11 cellular contexts compared by ENCODE assay signal in the genomic region with DNA sequence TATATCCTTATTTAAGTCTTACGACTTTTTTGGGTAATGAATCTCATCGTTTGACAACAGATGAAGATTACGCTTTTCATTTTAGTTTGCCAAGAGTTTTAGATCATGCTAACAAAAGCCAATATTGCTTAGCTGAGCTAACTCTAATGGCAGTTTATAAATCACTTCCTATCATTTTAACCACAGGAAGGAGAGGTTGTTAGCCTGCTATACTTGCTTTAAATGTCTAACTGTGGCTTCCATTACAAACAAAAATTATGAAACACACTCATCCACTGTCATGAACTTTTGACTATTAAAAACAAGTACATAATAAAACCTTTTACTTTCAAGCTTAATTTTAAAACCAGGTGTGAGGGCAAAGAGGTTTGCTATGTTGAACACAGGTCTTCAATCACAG. TPM values are rescaled to one million over a fixed set of nuclear protein-coding genes. Genes with fewer than 3 reads are reported as not detected.
DNase-seq lines count a peak whose midpoint lies in the region; ATAC-seq and TF ChIP-seq lines count a peak whose summit lies in the region.
"Had no signal": no experiment of that assay in that cellular context is flagged by ENCODE, and none has a peak within 500 bp of the region (broad histone marks: within the 10 kb centered on the region; RNA-seq: fewer than 3 reads in every experiment).

No MANE protein-coding gene starts in this region.

- H3K4me3 ChIP-seq in BLaER1 (no peak overlapping the region), hepatocyte (no peak overlapping the region)
- H3K4me3 ChIP-seq: ascending aorta had no signal

- no peak overlapping the region for H2AFZ ChIP-seq in hepatocyte

- H3K4me1 ChIP-seq in BLaER1 (peaks cover 24% of the 10 kb centered on the region), hepatocyte (ENCODE audit: insufficient read depth) (no peaks in the 10 kb centered on the region)
- H3K4me1 ChIP-seq: ascending aorta had no signal

- H3K36me3 Mint-ChIP-seq in T-helper 17 cell (ENCODE audit: low read depth) = no peaks in the 10 kb centered on the region

- no peaks in the 10 kb centered on the region for H3K79me2 ChIP-seq in hepatocyte

- 81% methylated on average over 3 of the region's 3 CpGs for WGBS in hepatocyte (ENCODE audit: low lambda C conversion rate, missing lambda C conversion rate)

- no peaks in the 10 kb centered on the region for H3K9me3 ChIP-seq in BLaER1
- no peaks in the 10 kb centered on the region for H3K9me3 ChIP-seq in T-helper 17 cell (ENCODE audit: control insufficient read depth, low read length, poor library complexity, severe bottlenecking)
- no peaks in the 10 kb centered on the region for H3K9me3 ChIP-seq in hepatocyte (ENCODE audit: low read depth)
- H3K9me3 ChIP-seq: ascending aorta had no signal

- H3K4me2 ChIP-seq in BLaER1 = peak overlapping the region; percentile 64
- no peak overlapping the region for H3K4me2 ChIP-seq in hepatocyte

- H3K27me3 Mint-ChIP-seq in T-helper 17 cell = no peaks in the 10 kb centered on the region

- no peak for TF ChIP-seq CTCF in hepatocyte (IDR thresholded peaks at IDR 0.05; ENCODE audit: poor library complexity)

- H3K9me2 ChIP-seq in hepatocyte (replicated peaks; ENCODE audit: insufficient read depth) = no peaks in the 10 kb centered on the region

- DNase-seq in ELR (ENCODE audit: low read depth) (peak; percentile 46), T-helper 17 cell (no peak), epithelial cell of prostate (ENCODE audit: low read depth, low spot score) (no peak), hepatocyte (ENCODE audit: low spot score) (no peak), activated gamma-delta T cell treated with Interleukin-2 at 50 U/mL for 16 hours (no peak)
- DNase-seq: GF-D8, NCI-H510A had no signal

- no peaks in the 10 kb centered on the region for H4K20me1 ChIP-seq in BLaER1
- no peaks in the 10 kb centered on the region for H4K20me1 ChIP-seq in hepatocyte (ENCODE audit: insufficient read depth, poor library complexity, severe bottlenecking)

- peak overlapping the region; percentile 72 for H3K27ac ChIP-seq in BLaER1
- H3K27ac ChIP-seq in epithelial cell of prostate = peak overlapping the region; percentile 42
- H3K27ac ChIP-seq in hepatocyte = no peak overlapping the region
- H3K27ac ChIP-seq: ascending aorta had no signal

- peaks cover 13% of the 10 kb centered on the region for H3K4me1 Mint-ChIP-seq in T-helper 17 cell

- no peaks in the 10 kb centered on the region for H3K36me3 ChIP-seq in BLaER1
- no peaks in the 10 kb centered on the region for H3K36me3 ChIP-seq in hepatocyte (replicated peaks; ENCODE audit: insufficient read depth, low read depth)
- H3K36me3 ChIP-seq: ascending aorta had no signal

- peak overlapping the region; percentile 64 for H3K4me3 Mint-ChIP-seq in T-helper 17 cell

- H3K27me3 ChIP-seq in BLaER1 (no peaks in the 10 kb centered on the region), hepatocyte (no peaks in the 10 kb centered on the region)
- H3K27me3 ChIP-seq: ascending aorta had no signal

- ATAC-seq in T-helper 17 cell (peak; percentile 35), GM19455 (IDR thresholded peaks at IDR 0.05; ENCODE audit: unreplicated experiment) (no peak), HG03135 (IDR thresholded peaks at IDR 0.05; ENCODE audit: unreplicated experiment) (no peak)

- H3K9ac ChIP-seq in BLaER1 = no peak overlapping the region

- peak overlapping the region; percentile 68 for H3K27ac Mint-ChIP-seq in T-helper 17 cell

RNA-seq across cellular contexts. Expression of a gene that starts 53.7 kb away (rescaled TPM):
- 100 to 1,000 TPM in 1 of 2 donors, 10 to 100 TPM in 1; 86.8 to 109 TPM for total RNA-seq in T-helper 17 cell
- total RNA-seq in hepatocyte = 23.6 and 29.9 TPM in 2 replicates
- polyA plus RNA-seq in hepatocyte = 27.6 and 28.9 TPM in 2 replicates
